ENCODE assay signal across 3 cellular contexts in genomic region chr12:128587918-128588317, GRCh38.
"Had no signal": no experiment of that assay in that cellular context is flagged by ENCODE, and none has a peak within 500 bp of the region (broad histone marks: within the 10 kb centered on the region; RNA-seq: fewer than 3 reads in every experiment).

No MANE protein-coding gene starts in this region.

- H3K4me3 ChIP-seq: GM12878 had no signal

- DNase-seq: GDM1, GF-D8 had no signal

- ATAC-seq: GM12878 had no signal
